11 cellular contexts compared by ENCODE assay signal in genomic region chr2:102106133-102106556, GRCh38. TPM values are rescaled to one million over a fixed set of nuclear protein-coding genes. Genes with fewer than 3 reads are reported as not detected.
A peak's percentile ranks its signal among the peaks of the same experiment; 100 is the strongest.
DNase-seq lines count a peak whose midpoint lies in the region; ATAC-seq and TF ChIP-seq lines count a peak whose summit lies in the region.
"Had no signal": no experiment of that assay in that cellular context is flagged by ENCODE, and none has a peak within 500 bp of the region (broad histone marks: within the 10 kb centered on the region; RNA-seq: fewer than 3 reads in every experiment).

No MANE protein-coding gene starts in this region.

- no peaks in the 10 kb centered on the region for H4K20me1 ChIP-seq in osteoblast (ENCODE audit: insufficient read depth, low read length)

- H3K36me3 Mint-ChIP-seq in Caco-2 (ENCODE audit: insufficient read depth, unreplicated experiment): no peaks in the 10 kb centered on the region
- H3K36me3 Mint-ChIP-seq in activated CD8-positive, alpha-beta memory T cell treated with anti-CD3 and anti-CD28 coated beads, Interleukin-2, amount 10 ng/mL, durations not matched to agents 7 days and 5 days: peaks cover 5% of the 10 kb centered on the region

- H3K9me3 ChIP-seq in Caco-2: peaks cover 3% of the 10 kb centered on the region; the same call in 1 of the 2 replicates
- H3K9me3 ChIP-seq in osteoblast (ENCODE audit: low read depth, low read length): no peaks in the 10 kb centered on the region

- H3K27me3 ChIP-seq in Caco-2 (replicated peaks; ENCODE audit: control insufficient read depth, insufficient read depth, low read length) (no peaks in the 10 kb centered on the region), osteoblast (ENCODE audit: insufficient read depth, low read length) (no peaks in the 10 kb centered on the region)

- no peak for TF ChIP-seq CTCF in Caco-2 (IDR thresholded peaks at IDR 0.05; ENCODE audit: insufficient read depth in 1 of 2, low read depth in 1 of 2, low read length in 1 of 2, severe bottlenecking in 1 of 2, unreplicated experiment in 1 of 2)
- no peak for TF ChIP-seq CTCF in osteoblast (IDR thresholded peaks at IDR 0.05; ENCODE audit: extremely low read depth, low read depth, low read length)

- H3K4me1 Mint-ChIP-seq in Caco-2 (ENCODE audit: low read depth, unreplicated experiment): peaks cover 59% of the 10 kb centered on the region
- H3K4me1 Mint-ChIP-seq in activated CD8-positive, alpha-beta memory T cell treated with anti-CD3 and anti-CD28 coated beads, Interleukin-2, amount 10 ng/mL, durations not matched to agents 7 days and 5 days: peaks cover 15% of the 10 kb centered on the region

- no peaks in the 10 kb centered on the region for H3K27me3 Mint-ChIP-seq in Caco-2 (ENCODE audit: insufficient read depth, unreplicated experiment)
- H3K27me3 Mint-ChIP-seq in activated CD8-positive, alpha-beta memory T cell treated with anti-CD3 and anti-CD28 coated beads, Interleukin-2, amount 10 ng/mL, durations not matched to agents 7 days and 5 days: peaks cover 33% of the 10 kb centered on the region

- ATAC-seq in activated CD8-positive, alpha-beta memory T cell treated with anti-CD3 and anti-CD28 coated beads, Interleukin-2, amount 10 ng/mL, durations not matched to agents 7 days and 5 days: no peak
- no peak for ATAC-seq in HG02973 (IDR thresholded peaks at IDR 0.05; ENCODE audit: unreplicated experiment)

- CTCF ChIA-PET in Caco-2 (lab: Charles Lee): interaction anchor here (0.8 to 1.1 kb wide), 2 partner anchors 60 to 86 kb away, joined by 3 read pairs; no protein-coding TSS in a partner anchor
- CTCF ChIA-PET in activated CD8-positive, alpha-beta memory T cell treated with anti-CD3 and anti-CD28 coated beads, Interleukin-2, amount 10 ng/mL, durations not matched to agents 7 days and 5 days (lab: Charles Lee): no interaction called here

- H3K36me3 ChIP-seq in Caco-2 (ENCODE audit: control insufficient read depth, insufficient read depth, low read length) (no peaks in the 10 kb centered on the region), osteoblast (ENCODE audit: insufficient read depth, low read length) (peaks cover 4% of the 10 kb centered on the region)

- no peaks in the 10 kb centered on the region for H3K9me3 Mint-ChIP-seq in Caco-2 (ENCODE audit: unreplicated experiment)
- H3K9me3 Mint-ChIP-seq in activated CD8-positive, alpha-beta memory T cell treated with anti-CD3 and anti-CD28 coated beads, Interleukin-2, amount 10 ng/mL, durations not matched to agents 7 days and 5 days (ENCODE audit: low read depth): peaks cover 3% of the 10 kb centered on the region

- peak overlapping the region; percentile 17 for H3K4me3 Mint-ChIP-seq in Caco-2 (ENCODE audit: unreplicated experiment)
- no peak overlapping the region for H3K4me3 Mint-ChIP-seq in activated CD8-positive, alpha-beta memory T cell treated with anti-CD3 and anti-CD28 coated beads, Interleukin-2, amount 10 ng/mL, durations not matched to agents 7 days and 5 days

- no TSS peak for BruUV-seq in Caco-2 (replicated peaks; lab: Mats Ljungman, UMichigan)

- in situ Hi-C loops in SK-MEL-5 (cut with HindIII; ENCODE audit: low pct_unique_long_range_greater_than_20kb, low sequenced_read_pairs): no loop called here

- H3K4me2 ChIP-seq in osteoblast (ENCODE audit: insufficient read depth, low read length): peak overlapping the region; percentile 89

- POLR2A ChIA-PET in Caco-2 (lab: Charles Lee): no interaction called here

- intact Hi-C loops in Caco-2 (cut with micrococcal nuclease; ENCODE audit: unreplicated experiment): loop anchor here (2.0 to 5.0 kb wide), 2 partner anchors 41 to 84 kb away; no protein-coding TSS in a partner anchor

- peak overlapping the region; percentile 31 for H3K27ac Mint-ChIP-seq in Caco-2 (ENCODE audit: unreplicated experiment)
- no peak overlapping the region for H3K27ac Mint-ChIP-seq in activated CD8-positive, alpha-beta memory T cell treated with anti-CD3 and anti-CD28 coated beads, Interleukin-2, amount 10 ng/mL, durations not matched to agents 7 days and 5 days

- H3K4me1 ChIP-seq in Caco-2: peaks cover 44% of the 10 kb centered on the region
- peaks cover 35% of the 10 kb centered on the region for H3K4me1 ChIP-seq in osteoblast (ENCODE audit: insufficient read depth, low read length)

- DNase-seq in Caco-2 (no peak), SK-MEL-5 (ENCODE audit: low read depth, low spot score) (peak; percentile 5), fibroblast of peridontal ligament (ENCODE audit: extremely low read depth) (peak; percentile 77), osteoblast (ENCODE audit: insufficient read length, low spot score, missing footprints) (no peak), midbrain (lab: John Stamatoyannopoulos, UW) (no peak), activated gamma-delta T cell treated with Interleukin-2 at 50 U/mL for 16 hours (no peak)
- DNase-seq in activated CD8-positive, alpha-beta memory T cell treated with anti-CD3 and anti-CD28 coated beads, Interleukin-2, amount 10 ng/mL, durations not matched to agents 7 days and 5 days: no peak
- DNase-seq: NCI-H2029, nucleus accumbens, OCI-M1 had no signal

- peak overlapping the region; percentile 45 for H3K27ac ChIP-seq in osteoblast (ENCODE audit: low read depth, low read length)

- no peak overlapping the region for H2AFZ ChIP-seq in osteoblast (ENCODE audit: low read length)

- H3K4me3 ChIP-seq in Caco-2 (ENCODE audit: low read depth, low read length) (no peak overlapping the region), osteoblast (ENCODE audit: insufficient read depth, low read length) (peak overlapping the region; percentile 38)

- no peaks in the 10 kb centered on the region for H3K79me2 ChIP-seq in osteoblast (ENCODE audit: insufficient read depth, low read length)

RNA-seq across cellular contexts. Expression of gene IL1R1, which starts 36.4 kb away (rescaled TPM):
- 23.5 and 25.0 TPM in 2 replicates for total RNA-seq in Caco-2 (2022)
- 0.21 and 1.3 TPM in 2 replicates for total RNA-seq in SK-MEL-5 (2014; rRNA removed; shearing (Covaris generic))
- polyA plus RNA-seq in SK-MEL-5 (2015; cell fraction: cytosol; rRNA removed): 0.22 and 1.4 TPM in 2 replicates
- 0.09 TPM in 1 of 2 replicates, not detected in the other for polyA plus RNA-seq in SK-MEL-5 (2015; cell fraction: nucleus; rRNA removed)
- 89.8 and 116 TPM in 2 replicates for total RNA-seq in osteoblast
- under 1 TPM; 0.40 to 0.41 TPM for total RNA-seq in activated CD8-positive, alpha-beta memory T cell treated with anti-CD3 and anti-CD28 coated beads, Interleukin-2, amount 10 ng/mL, durations not matched to agents 7 days and 5 days

Comparison
In these comparisons a context has a peak if more than half of its experiments do, and no peak if none do; other contexts are left out.
1. DNase-seq: peak in SK-MEL-5 (single experiment) and fibroblast of peridontal ligament (single experiment); none in Caco-2 (0 of 2), osteoblast (single experiment), midbrain (single experiment), activated CD8-positive, alpha-beta memory T cell treated with anti-CD3 and anti-CD28 coated beads, Interleukin-2, amount 10 ng/mL, durations not matched to agents 7 days and 5 days (single experiment) and activated gamma-delta T cell treated with Interleukin-2 at 50 U/mL for 16 hours (single experiment).
2. RNA of gene IL1R1, which starts 36.4 kb away (total RNA-seq): 89.8 to 116 TPM in osteoblast and 23.5 to 25.0 TPM in Caco-2; 0.40 to 0.41 TPM in activated CD8-positive, alpha-beta memory T cell treated with anti-CD3 and anti-CD28 coated beads, Interleukin-2, amount 10 ng/mL, durations not matched to agents 7 days and 5 days and 0.21 to 1.3 TPM in SK-MEL-5; every median in the first group is over 10 times any median in the second.